Comparison of ENCODE assay signal across 16 cellular contexts in genomic region chr1:27103498-27103897, GRCh38. TPM values are rescaled to one million over a fixed set of nuclear protein-coding genes. Genes with fewer than 3 reads are reported as not detected.
A peak's percentile ranks its signal among the peaks of the same experiment; 100 is the strongest.
DNase-seq lines count a peak whose midpoint lies in the region; ATAC-seq and TF ChIP-seq lines count a peak whose summit lies in the region.
"Had no signal": no experiment of that assay in that cellular context is flagged by ENCODE, and none has a peak within 500 bp of the region (broad histone marks: within the 10 kb centered on the region; RNA-seq: fewer than 3 reads in every experiment).

No MANE protein-coding gene starts in this region.

- ATAC-seq in IMR-90 (ENCODE audit: low read depth) = no peak
- no peak for ATAC-seq in effector memory CD8-positive, alpha-beta T cell (replicated peaks)
- no peak for ATAC-seq in stimulated activated memory B cell treated with anti-CD40 and anti-IgM and Interleukin-4, amounts not matched to agents 10 μg/mL and 1 μg/mL and 100 μg/mL, for 72 hours

- no peaks in the 10 kb centered on the region for H4K20me1 ChIP-seq in IMR-90 (ENCODE audit: insufficient read depth, low read length)

- H3K4me1 Mint-ChIP-seq in effector memory CD8-positive, alpha-beta T cell (ENCODE audit: low read depth in 2 of 2) = peaks cover 6 to 10% of the 10 kb centered on the region in 2 donors
- H3K4me1 Mint-ChIP-seq in stimulated activated memory B cell treated with anti-CD40 and anti-IgM and Interleukin-4, amounts not matched to agents 10 μg/mL and 1 μg/mL and 100 μg/mL, for 72 hours = peaks cover 61% of the 10 kb centered on the region

- TF ChIP-seq RAD21 in IMR-90 (IDR thresholded peaks at IDR 0.05; ENCODE audit: low read length) = no peak

- no peak overlapping the region for H3K4me3 ChIP-seq in IMR-90 (ENCODE audit: insufficient read depth, low read depth, low read length)
- H3K4me3 ChIP-seq: SJCRH30 had no signal

- H3K9me3 Mint-ChIP-seq in effector memory CD8-positive, alpha-beta T cell = no peaks in the 10 kb centered on the region
- no peaks in the 10 kb centered on the region for H3K9me3 Mint-ChIP-seq in stimulated activated memory B cell treated with anti-CD40 and anti-IgM and Interleukin-4, amounts not matched to agents 10 μg/mL and 1 μg/mL and 100 μg/mL, for 72 hours
- H3K9me3 Mint-ChIP-seq: CD8-positive, alpha-beta memory T cell had no signal

- no peak overlapping the region for H2BK20ac ChIP-seq in IMR-90 (ENCODE audit: low read depth, low read length)

- H2AFZ ChIP-seq in IMR-90 (replicated peaks; ENCODE audit: low read length, poor library complexity) = peak overlapping the region; percentile 41

- 83% methylated on average over 2 of the region's 4 CpGs; no CpG with 5 or more reads in 1 of the 2 experiments for WGBS in IMR-90 (ENCODE audit: extremely low coverage in 2 of 2, insufficient read length in 1 of 2), 2 experiments

- no peaks in the 10 kb centered on the region for H3K27me3 Mint-ChIP-seq in effector memory CD8-positive, alpha-beta T cell
- no peaks in the 10 kb centered on the region for H3K27me3 Mint-ChIP-seq in stimulated activated memory B cell treated with anti-CD40 and anti-IgM and Interleukin-4, amounts not matched to agents 10 μg/mL and 1 μg/mL and 100 μg/mL, for 72 hours
- H3K27me3 Mint-ChIP-seq: CD8-positive, alpha-beta memory T cell had no signal

- BruUV-seq in IMR-90 (replicated peaks; lab: Mats Ljungman, UMichigan) = no TSS peak

- H4K91ac ChIP-seq in IMR-90 (ENCODE audit: insufficient read depth, low read depth, low read length) = no peak overlapping the region

- no peak overlapping the region for H3K23ac ChIP-seq in IMR-90 (ENCODE audit: low read depth, low read length)

- H4K8ac ChIP-seq in IMR-90 (ENCODE audit: low read depth in 2 of 2, low read length in 2 of 2) = no peak overlapping the region

- TF ChIP-seq CTCF in IMR-90 (conservative IDR thresholded peaks at IDR 0.05; ENCODE audit: low read depth, low read length) = no peak

- no peak overlapping the region for H3K56ac ChIP-seq in IMR-90 (ENCODE audit: extremely low read depth, insufficient read depth, low read length)

- intact Hi-C loops in IMR-90 (cut with micrococcal nuclease) = loop anchor here (5.0 kb wide), 1 partner anchor 289 kb away; the partner anchor contains the start of gene GPR3

- DNase-seq in NCI-H82 (lab: John Stamatoyannopoulos, UW) (peak; percentile 69), NCI-H82 treated with DMSO at 0.1 percent for 48 hours (lab: John Stamatoyannopoulos, UW; ENCODE audit: unreplicated experiment) (no peak), IMR-90 (no peak), ACHN (no peak), foreskin melanocyte (no peak)
- no peak for DNase-seq in effector memory CD8-positive, alpha-beta T cell
- DNase-seq: BE2C; CD8-positive, alpha-beta memory T cell; EL; NCI-H146; NCI-H446; NK-92 treated with Interleukin-12 subunit alpha and Interleukin-12 subunit beta, amount 100 ng/mL, for 24 hours; OCI-M1; RPMI8226; SJCRH30 had no signal

- H3K18ac ChIP-seq in IMR-90 (ENCODE audit: low read depth, low read length) = no peak overlapping the region

- H3K9me1 ChIP-seq in IMR-90 (ENCODE audit: insufficient read depth, low read length) = 0 out of 2 replicates have a peak, but pooled peaks cover 7% of the 10 kb centered on the region

- in situ Hi-C loops in IMR-90 (cut with MboI; ENCODE audit: low sequenced_read_pairs) (loop anchor here (5.0 to 10.0 kb wide), 2 partner anchors 179 to 291 kb away; partner anchors contain the start of gene GPR3), ACHN (cut with HindIII; ENCODE audit: low pct_ligation_motif_present, low pct_unique_long_range_greater_than_20kb, low sequenced_read_pairs) (no loop called here)

- H3K36me3 Mint-ChIP-seq in effector memory CD8-positive, alpha-beta T cell (ENCODE audit: insufficient read depth) = peaks cover 14% of the 10 kb centered on the region
- H3K36me3 Mint-ChIP-seq in stimulated activated memory B cell treated with anti-CD40 and anti-IgM and Interleukin-4, amounts not matched to agents 10 μg/mL and 1 μg/mL and 100 μg/mL, for 72 hours = peaks cover 19% of the 10 kb centered on the region

- no peak for TF ChIP-seq POLR2A in IMR-90 (IDR thresholded peaks at IDR 0.05; ENCODE audit: low read depth, low read length)

- peaks cover 2 to 6% of the 10 kb centered on the region in 2 experiments; a peak in 2 of 4 replicates for H3K79me1 ChIP-seq in IMR-90 (ENCODE audit: low read depth in 1 of 2, low read length in 2 of 2)

- no peak overlapping the region for H3K4me2 ChIP-seq in IMR-90 (ENCODE audit: low read depth, low read length)

- H3K9ac ChIP-seq in IMR-90 (ENCODE audit: low read depth, low read length) = no peak overlapping the region

- H2BK15ac ChIP-seq in IMR-90 (ENCODE audit: low read depth, low read length) = no peak overlapping the region

- H4K5ac ChIP-seq in IMR-90 (ENCODE audit: low read depth, low read length) = no peak overlapping the region

- POLR2A ChIA-PET in IMR-90 (lab: Charles Lee; ENCODE audit: unreplicated experiment) = no interaction called here

- no peaks in the 10 kb centered on the region for H3K27me3 ChIP-seq in IMR-90 (ENCODE audit: control insufficient read depth, insufficient read depth, low read length)
- H3K27me3 ChIP-seq: BE2C, SJCRH30 had no signal

- H3K9me3 ChIP-seq in IMR-90 (ENCODE audit: control insufficient read depth, insufficient read depth, low read length) = no peaks in the 10 kb centered on the region
- H3K9me3 ChIP-seq: BE2C, SJCRH30 had no signal

- H2BK5ac ChIP-seq in IMR-90 (ENCODE audit: low read depth, low read length, poor library complexity, severe bottlenecking) = no peak overlapping the region

- CTCF ChIA-PET in IMR-90 (lab: Yijun Ruan, JAX) = no interaction called here

- H3K4me3 Mint-ChIP-seq in effector memory CD8-positive, alpha-beta T cell = no peak overlapping the region
- H3K4me3 Mint-ChIP-seq in stimulated activated memory B cell treated with anti-CD40 and anti-IgM and Interleukin-4, amounts not matched to agents 10 μg/mL and 1 μg/mL and 100 μg/mL, for 72 hours = no peak overlapping the region
- H3K4me3 Mint-ChIP-seq: CD8-positive, alpha-beta memory T cell had no signal

- dilution Hi-C loops in IMR-90 (cut with HindIII; ENCODE audit: low sequenced_read_pairs, unreplicated experiment) = no loop called here

- no peak overlapping the region for H3K27ac ChIP-seq in IMR-90 (ENCODE audit: insufficient read depth, low read length)
- H3K27ac ChIP-seq: SJCRH30 had no signal

- no peak overlapping the region for H3K14ac ChIP-seq in IMR-90 (replicated peaks; ENCODE audit: low read depth, low read length)

- H3K27ac Mint-ChIP-seq in effector memory CD8-positive, alpha-beta T cell = peak overlapping the region; percentile 46 to 78
- peak overlapping the region; percentile 34 for H3K27ac Mint-ChIP-seq in stimulated activated memory B cell treated with anti-CD40 and anti-IgM and Interleukin-4, amounts not matched to agents 10 μg/mL and 1 μg/mL and 100 μg/mL, for 72 hours

- H3K4ac ChIP-seq in IMR-90 (ENCODE audit: low read depth, low read length) = no peak overlapping the region

- peak overlapping the region; percentile 5 for H2AK9ac ChIP-seq in IMR-90 (replicated peaks; ENCODE audit: low read depth, low read length, poor library complexity)

- peaks cover 14% of the 10 kb centered on the region for H3K4me1 ChIP-seq in IMR-90 (ENCODE audit: control insufficient read depth, insufficient read depth, low read length)

- H2BK120ac ChIP-seq in IMR-90 (ENCODE audit: low read depth, low read length) = no peak overlapping the region

- H2AK5ac ChIP-seq in IMR-90 (ENCODE audit: low read depth, low read length) = no peak overlapping the region

- H3K36me3 ChIP-seq in IMR-90 (ENCODE audit: control insufficient read depth, insufficient read depth, low read length) = peaks cover 12% of the 10 kb centered on the region
- H3K36me3 ChIP-seq: SJCRH30 had no signal

TF ChIP-seq in IMR-90, 13 proteins besides CTCF, POLR2A, EP300 and RAD21:
- TF ChIP-seq USF2 (IDR thresholded peaks at IDR 0.05; ENCODE audit: low read depth, low read length) (no peak), SMC3 (IDR thresholded peaks at IDR 0.05; ENCODE audit: low read depth, low read length) (no peak), MAFK (IDR thresholded peaks at IDR 0.05; ENCODE audit: low read depth, low read length) (no peak)

RNA-seq across cellular contexts. Expression of gene SLC9A1, which starts 51.4 kb away (rescaled TPM):
- total RNA-seq in IMR-90 (2012; rRNA removed) = 1.9 and 2.0 TPM in 2 replicates
- polyA plus RNA-seq in IMR-90 (2012; rRNA removed) = 20.5 and 21.2 TPM in 2 replicates
- 14.3 and 19.8 TPM in 2 replicates for polyA plus RNA-seq in IMR-90 (2012; cell fraction: cytosol; rRNA removed)
- polyA plus RNA-seq in IMR-90 (2012; cell fraction: nucleus; rRNA removed; ENCODE audit: low replicate concordance) = 30.7 and 36.7 TPM in 2 replicates
